ENCODE assay signal across 21 cellular contexts in the genomic region with DNA sequence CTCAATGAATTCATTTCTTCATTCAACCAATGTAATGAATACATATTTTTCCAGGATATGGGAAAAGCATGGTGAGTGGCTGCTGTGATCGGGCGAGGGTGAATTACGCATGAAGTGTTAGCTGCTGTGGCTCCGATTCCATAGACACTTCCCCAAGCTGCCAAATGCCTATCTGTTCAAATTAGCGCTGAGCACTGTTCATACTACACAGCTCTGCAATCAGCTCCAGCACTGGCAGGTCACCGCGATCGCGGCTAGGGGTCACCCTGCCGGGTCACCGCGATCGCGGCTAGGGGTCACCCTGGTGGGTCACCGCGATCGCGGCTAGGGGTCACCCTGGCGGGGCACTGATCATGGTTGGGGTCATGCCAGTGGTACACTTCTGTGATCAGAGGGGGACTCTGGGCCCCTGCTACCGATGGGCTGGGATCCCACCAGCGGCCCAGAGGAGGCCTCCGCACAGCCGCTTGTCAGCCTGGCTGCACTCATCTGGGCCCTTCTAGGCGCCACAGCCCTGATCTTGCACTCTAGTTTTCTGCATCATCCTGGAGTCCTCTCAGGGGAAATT. TPM values are rescaled to one million over a fixed set of nuclear protein-coding genes. Genes with fewer than 3 reads are reported as not detected.
DNase-seq lines count a peak whose midpoint lies in the region; ATAC-seq, FAIRE-seq and TF ChIP-seq lines count a peak whose summit lies in the region.
"Had no signal": no experiment of that assay in that cellular context is flagged by ENCODE, and none has a peak within 500 bp of the region (broad histone marks: within the 10 kb centered on the region; RNA-seq: fewer than 3 reads in every experiment).

No MANE protein-coding gene starts in this region.

- H3K4me3 ChIP-seq in left ventricle myocardium inferior (no peak overlapping the region), right atrium auricular region (no peak overlapping the region), kidney (ENCODE audit: low read length in 2 of 2) (no peak overlapping the region), aorta (ENCODE audit: low read length in 2 of 2) (no peak overlapping the region)

- 89 to 94% methylated on average over 24 of the region's 24 CpGs for WGBS in aorta, 2 donors

- no peak overlapping the region for H3K9ac ChIP-seq in kidney (ENCODE audit: low read length in 2 of 2)

- intact Hi-C loops in left ventricle myocardium inferior (cut with micrococcal nuclease), result no loop called here
- intact Hi-C loops in kidney (cut with DNase I), result no loop called here
- intact Hi-C loops in aorta (cut with DNase I), result no loop called here

- H3K27ac Mint-ChIP-seq in osteocyte (ENCODE audit: unreplicated experiment), result peak overlapping the region; percentile 60
- H3K27ac Mint-ChIP-seq: IgD-negative memory B cell had no signal

- TF ChIP-seq CTCF in left ventricle myocardium inferior (IDR thresholded peaks at IDR 0.05; ENCODE audit: borderline replicate concordance) (no peak), right atrium auricular region (IDR thresholded peaks at IDR 0.05) (no peak), kidney (IDR thresholded peaks at IDR 0.05; ENCODE audit: borderline replicate concordance, extremely low read depth, insufficient read depth) (no peak), osteocyte (IDR thresholded peaks at IDR 0.05) (no peak)

- peaks cover 11% of the 10 kb centered on the region for H3K4me1 Mint-ChIP-seq in osteocyte (ENCODE audit: unreplicated experiment)
- H3K4me1 Mint-ChIP-seq: IgD-negative memory B cell had no signal

- DNase-seq in left ventricle myocardium inferior, result peak; percentile 5
- DNase-seq in right atrium auricular region (ENCODE audit: low spot score), result no peak
- DNase-seq in kidney, result peak; percentile 53
- peak; percentile 82 for DNase-seq in osteocyte (ENCODE audit: extremely low spot score, unreplicated experiment)
- DNase-seq in aorta, result peak; percentile 35 to 69
- no peak for DNase-seq in activated T-cell treated with anti-CD3 and anti-CD28 coated beads, Interleukin-2, amount 50 U/mL, for 48 hours
- DNase-seq: ACHN, C1 segment of cervical spinal cord, Karpas-422, NCI-H1436 treated with DMSO at 0.1 percent for 48 hours, NCI-H2029, NCI-H345, NCI-H524 treated with DMSO at 0.1 percent for 48 hours, PC-3, RPMI8226 had no signal

- H3K4me1 ChIP-seq in left ventricle myocardium inferior (peaks cover 7% of the 10 kb centered on the region), right atrium auricular region (no peaks in the 10 kb centered on the region), kidney (ENCODE audit: control insufficient read depth in 1 of 2, insufficient read depth in 1 of 2, low read depth in 1 of 2, low read length in 2 of 2) (no peaks in the 10 kb centered on the region), aorta (ENCODE audit: control insufficient read depth in 1 of 2, insufficient read depth in 2 of 2, low read length in 2 of 2) (no peaks in the 10 kb centered on the region)

- H3K9me3 ChIP-seq in left ventricle myocardium inferior (replicated peaks), result no peaks in the 10 kb centered on the region
- H3K9me3 ChIP-seq in right atrium auricular region, result no peaks in the 10 kb centered on the region
- H3K9me3 ChIP-seq in kidney (ENCODE audit: control insufficient read depth in 1 of 2, low read length in 2 of 2), result no peaks in the 10 kb centered on the region
- H3K9me3 ChIP-seq in aorta (ENCODE audit: control insufficient read depth, low read length), result no peaks in the 10 kb centered on the region

- no peaks in the 10 kb centered on the region for H3K9me3 Mint-ChIP-seq in osteocyte (ENCODE audit: unreplicated experiment)

- ATAC-seq in aorta (ENCODE audit: low FRiP score) (no peak), HG03039 (IDR thresholded peaks at IDR 0.05; ENCODE audit: unreplicated experiment) (no peak)
- ATAC-seq: PC-3 had no signal

- FAIRE-seq in kidney (lab: Jason Lieb, UNC), result no peak
- FAIRE-seq: D721Med, GM12892 had no signal

- H3K27ac ChIP-seq in left ventricle myocardium inferior (replicated peaks) (no peak overlapping the region), right atrium auricular region (no peak overlapping the region), kidney (ENCODE audit: low read depth in 2 of 2, low read length in 2 of 2) (no peak overlapping the region), aorta (ENCODE audit: low read depth in 1 of 2, low read length in 2 of 2) (no peak overlapping the region)

- H3K36me3 ChIP-seq in left ventricle myocardium inferior (no peaks in the 10 kb centered on the region), right atrium auricular region (no peaks in the 10 kb centered on the region), kidney (ENCODE audit: control insufficient read depth in 1 of 2, insufficient read depth in 2 of 2, low read length in 2 of 2) (no peaks in the 10 kb centered on the region), aorta (ENCODE audit: control insufficient read depth in 1 of 2, insufficient read depth in 2 of 2, low read length in 1 of 2) (no peaks in the 10 kb centered on the region)

- no peak overlapping the region for H3K4me3 Mint-ChIP-seq in osteocyte (ENCODE audit: unreplicated experiment)
- H3K4me3 Mint-ChIP-seq: IgD-negative memory B cell had no signal

- peaks cover 14% of the 10 kb centered on the region for H3K27me3 Mint-ChIP-seq in osteocyte (ENCODE audit: unreplicated experiment)

- H3K36me3 Mint-ChIP-seq in osteocyte (ENCODE audit: unreplicated experiment), result no peaks in the 10 kb centered on the region
- H3K36me3 Mint-ChIP-seq: IgD-negative memory B cell had no signal

- no peaks in the 10 kb centered on the region for H3K27me3 ChIP-seq in left ventricle myocardium inferior (ENCODE audit: low read depth)
- H3K27me3 ChIP-seq in right atrium auricular region, result no peaks in the 10 kb centered on the region
- H3K27me3 ChIP-seq in aorta (ENCODE audit: control insufficient read depth in 1 of 2, insufficient read depth in 2 of 2, low read length in 1 of 2), result no peaks in the 10 kb centered on the region

RNA-seq across cellular contexts. Expression of a gene that starts 49.3 kb away (rescaled TPM):
- 1.7 TPM for total RNA-seq in left ventricle myocardium inferior
- total RNA-seq in right atrium auricular region, result under 1 TPM; 0.20 to 0.44 TPM
- 0.16 TPM for total RNA-seq in kidney
- polyA plus RNA-seq in kidney (ENCODE audit: insufficient read depth, low read depth, low replicate concordance), result 0.13 TPM
- 0.64 and 0.65 TPM in 2 replicates for total RNA-seq in osteocyte
- under 1 TPM; 0.23 to 0.99 TPM for total RNA-seq in aorta
- polyA plus RNA-seq in aorta, result under 1 TPM in 1 of 2 donors, not detected in 1; 0.36 TPM
- total RNA-seq: HT-29, MCF 10A had no signal
- polyA plus RNA-seq: IgD-negative memory B cell had no signal

Comparison
In these comparisons a context has a peak if more than half of its experiments do, and no peak if none do; other contexts are left out.
1. DNase-seq: peak in left ventricle myocardium inferior (single experiment), kidney (single experiment), osteocyte (single experiment) and aorta (2 of 2); none in right atrium auricular region (single experiment) and activated T-cell treated with anti-CD3 and anti-CD28 coated beads, Interleukin-2, amount 50 U/mL, for 48 hours (0 of 2).